Comparison of ENCODE assay signal across 11 cellular contexts in the genomic region with DNA sequence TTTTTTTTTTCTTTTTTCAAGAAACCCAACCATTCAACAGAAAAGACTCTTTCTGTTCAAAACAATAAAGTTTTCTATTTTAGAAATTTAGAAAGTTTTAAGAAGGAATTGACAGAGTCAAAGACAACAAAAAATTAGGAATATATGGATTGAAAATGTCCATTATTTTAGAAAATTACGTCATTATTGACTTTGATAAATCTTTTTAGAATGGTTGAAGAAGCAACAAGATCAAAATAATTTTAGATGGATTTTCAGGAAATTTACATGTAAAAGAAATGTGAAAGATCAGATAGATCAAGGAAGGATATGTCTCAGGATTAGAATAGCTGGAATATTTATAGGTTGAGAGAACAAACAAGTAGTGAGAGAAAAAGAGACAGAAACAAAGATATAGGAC. TPM values are rescaled to one million over a fixed set of nuclear protein-coding genes. Genes with fewer than 3 reads are reported as not detected.
"Had no signal": no experiment of that assay in that cellular context is flagged by ENCODE, and none has a peak within 500 bp of the region (broad histone marks: within the 10 kb centered on the region; RNA-seq: fewer than 3 reads in every experiment).

No MANE protein-coding gene starts in this region.

- H2AFZ ChIP-seq: GM23248 had no signal

- H3K4me3 ChIP-seq: GM23248, HAP-1 had no signal

- H3K4me1 ChIP-seq: HAP-1 had no signal

- ATAC-seq: HCT116 had no signal

- H3K9ac ChIP-seq: GM23248, KMS-11 had no signal

- H3K27ac ChIP-seq: GM23248, HL-60, KMS-11 had no signal

- H3K36me3 ChIP-seq: HAP-1 had no signal

- H3K4me2 ChIP-seq: KMS-11 had no signal

- DNase-seq: GM23248, GOT3, H7, IMR-90, Karpas-422, KBM-7 had no signal

- H3K9me3 ChIP-seq: HAP-1 had no signal

RNA-seq across cellular contexts. Expression of a gene that starts 8.4 kb away (rescaled TPM):
- total RNA-seq: GM23248, HT1080, IMR-90 had no signal
- polyA plus RNA-seq: GM23248, IMR-90 had no signal
